Comparison of ENCODE assay signal across 10 cellular contexts in genomic region chr6:11230158-11231107, GRCh38. TPM values are rescaled to one million over a fixed set of nuclear protein-coding genes. Genes with fewer than 3 reads are reported as not detected.
DNase-seq lines count a peak whose midpoint lies in the region; ATAC-seq and TF ChIP-seq lines count a peak whose summit lies in the region.
"Had no signal": no experiment of that assay in that cellular context is flagged by ENCODE, and none has a peak within 500 bp of the region (broad histone marks: within the 10 kb centered on the region; RNA-seq: fewer than 3 reads in every experiment).

No MANE protein-coding gene starts in this region.

- TF ChIP-seq CTCF in heart left ventricle (IDR thresholded peaks at IDR 0.05) = no peak
- TF ChIP-seq CTCF in uterus (IDR thresholded peaks at IDR 0.05) = no peak

- intact Hi-C loops in heart left ventricle (cut with DNase I) = loop anchor here in 7 of 10 donors (2.0 to 10.0 kb wide), 10 partner anchors 53 to 264 kb away; no protein-coding TSS in a partner anchor
- intact Hi-C loops in cardiac septum (cut with DNase I) = loop anchor here (5.0 kb wide), 3 partner anchors 58 to 137 kb away; no protein-coding TSS in a partner anchor
- intact Hi-C loops in uterus (cut with DNase I; ENCODE audit: low total_unique reads) = no loop called here

- H3K27ac ChIP-seq in heart left ventricle (peak overlapping the region; percentile 84 to 94 (median 88)), caudate nucleus (ENCODE audit: low read depth, low read length) (peak overlapping the region; percentile 61), mesodermal cell (ENCODE audit: low read depth, low read length, severe bottlenecking) (no peak overlapping the region), uterus (peak overlapping the region; percentile 88 to 94)

- TF ChIP-seq POLR2A in heart left ventricle (IDR thresholded peaks at IDR 0.05) (no peak), uterus (IDR thresholded peaks at IDR 0.05) (peak in 1 of 2 donors; percentile 4)

- WGBS in heart left ventricle, 4 donors = 53 to 59% (median 55%) methylated on average over 9 of the region's 9 CpGs
- WGBS in mesodermal cell (ENCODE audit: insufficient coverage in 2 of 2), 2 experiments = 70 to 83% methylated on average over 6 to 7 of the region's 9 CpGs

- no peak for ATAC-seq in heart left ventricle
- no peak for ATAC-seq in HG03378 (IDR thresholded peaks at IDR 0.05; ENCODE audit: unreplicated experiment)
- ATAC-seq: naive thymus-derived CD8-positive, alpha-beta T cell had no signal

- H3K4me3 ChIP-seq in heart left ventricle (peak overlapping the region; percentile 30 to 84 (median 71)), mesodermal cell (ENCODE audit: extremely low read depth, insufficient read depth, low read length, poor library complexity, severe bottlenecking) (peak overlapping the region; percentile 70), uterus (peak overlapping the region; percentile 55 to 62)

- H3K4me1 ChIP-seq in heart left ventricle = peaks cover 0 to 60% (median 12%) of the 10 kb centered on the region in 12 donors
- peaks cover 27% of the 10 kb centered on the region for H3K4me1 ChIP-seq in mesodermal cell (ENCODE audit: control insufficient read depth, insufficient read depth, low read length, poor library complexity, severe bottlenecking)
- no peaks in the 10 kb centered on the region for H3K4me1 ChIP-seq in uterus

- H3K9me3 ChIP-seq in heart left ventricle (no peaks in the 10 kb centered on the region), mesodermal cell (ENCODE audit: control insufficient read depth, low read length) (no peaks in the 10 kb centered on the region), uterus (no peaks in the 10 kb centered on the region)

- DNase-seq in heart left ventricle = no peak
- DNase-seq in cardiac septum (ENCODE audit: low spot score) = no peak
- no peak for DNase-seq in caudate nucleus (lab: John Stamatoyannopoulos, UW)
- no peak for DNase-seq in uterus
- DNase-seq in NCI-H187 treated with DMSO at 0.1 percent for 48 hours (lab: John Stamatoyannopoulos, UW) = no peak
- no peak for DNase-seq in activated gamma-delta T cell (lab: John Stamatoyannopoulos, UW)
- DNase-seq: activated CD8-positive, alpha-beta memory T cell treated with anti-CD3 and anti-CD28 coated beads, Interleukin-2, amount 50 U/mL, for 4 hours; naive thymus-derived CD8-positive, alpha-beta T cell had no signal

- H3K27me3 ChIP-seq in heart left ventricle (no peaks in the 10 kb centered on the region), uterus (no peaks in the 10 kb centered on the region)

- H3K36me3 ChIP-seq in heart left ventricle (no peaks in the 10 kb centered on the region), mesodermal cell (ENCODE audit: control insufficient read depth, insufficient read depth, low read length) (no peaks in the 10 kb centered on the region), uterus (no peaks in the 10 kb centered on the region)

RNA-seq across cellular contexts. Expression of gene NEDD9, which starts 2.0 kb away (rescaled TPM):
- total RNA-seq in heart left ventricle = 10 to 100 TPM; 10.2 to 55.7 (median 20.9) TPM
- polyA plus RNA-seq in heart left ventricle = 10 to 100 TPM; 13.4 to 21.2 TPM
- 14.1 TPM for total RNA-seq in cardiac septum
- polyA plus RNA-seq in mesodermal cell (2013, experiment 1 of 2) = 16.7 TPM
- 16.1 TPM for polyA plus RNA-seq in mesodermal cell (2013, experiment 2 of 2)
- 10 to 100 TPM; 36.2 to 99.1 (median 70.2) TPM for total RNA-seq in uterus
